20 cellular contexts compared by ENCODE assay signal in genomic region chr15:94154255-94154654, GRCh38.
"Had no signal": no experiment of that assay in that cellular context is flagged by ENCODE, and none has a peak within 500 bp of the region (broad histone marks: within the 10 kb centered on the region; RNA-seq: fewer than 3 reads in every experiment).

No MANE protein-coding gene starts in this region.

- H3K4me3 Mint-ChIP-seq: activated CD4-positive, alpha-beta memory T cell treated with anti-CD3 and anti-CD28 coated beads for 36 hours; activated CD4-positive, alpha-beta T cell treated with anti-CD3 and anti-CD28 coated beads for 36 hours; activated naive CD4-positive, alpha-beta T cell treated with anti-CD3 and anti-CD28 coated beads, Interleukin-2, amount 50 U/mL, for 24 hours; activated T-cell treated with anti-CD3 and anti-CD28 coated beads, Interleukin-2, amount 50 U/mL, for 4 hours; memory B cell; naive thymus-derived CD4-positive, alpha-beta T cell; stimulated activated memory B cell treated with anti-CD40 and anti-IgM and Interleukin-4, amounts not matched to agents 10 μg/mL and 1 μg/mL and 100 μg/mL, for 72 hours had no signal

- H3K27me3 ChIP-seq: adrenal gland, cardiac muscle cell, esophagus squamous epithelium, tibial artery, uterus had no signal

- H3K36me3 ChIP-seq: adrenal gland, cardiac muscle cell, esophagus squamous epithelium, left ventricle myocardium inferior, tibial artery, uterus, WERI-Rb-1 had no signal

- H3K4me1 ChIP-seq: adrenal gland, esophagus squamous epithelium, left ventricle myocardium inferior, tibial artery, uterus had no signal

- H3K4me3 ChIP-seq: adrenal gland, cardiac muscle cell, esophagus squamous epithelium, left ventricle myocardium inferior, mucosa of descending colon, tibial artery, uterus had no signal

- DNase-seq: activated CD4-positive, alpha-beta memory T cell treated with anti-CD3 and anti-CD28 coated beads for 36 hours; activated CD4-positive, alpha-beta T cell treated with anti-CD3 and anti-CD28 coated beads for 36 hours; activated effector memory CD4-positive, alpha-beta T cell treated with Interleukin-2 at 50 U/mL for 16 hours; activated T-cell treated with anti-CD3 and anti-CD28 coated beads, Interleukin-2, amount 50 U/mL, for 4 hours; adrenal gland; esophagus squamous epithelium; foreskin fibroblast; glutamatergic neuron; hypothalamus; left ventricle myocardium inferior; mucosa of descending colon; naive thymus-derived CD4-positive, alpha-beta T cell; stimulated activated CD4-positive, alpha-beta T cell treated with anti-CD3 and anti-CD28 coated beads, Interleukin-12 subunit alpha, Interleukin-12 subunit beta, amount 100 ng/mL, for 4 hours; tibial artery; uterus; WERI-Rb-1 had no signal

- H3K9me3 Mint-ChIP-seq: activated CD4-positive, alpha-beta memory T cell treated with anti-CD3 and anti-CD28 coated beads for 36 hours had no signal

- H3K4me1 Mint-ChIP-seq: activated CD4-positive, alpha-beta T cell treated with anti-CD3 and anti-CD28 coated beads for 36 hours; activated naive CD4-positive, alpha-beta T cell treated with anti-CD3 and anti-CD28 coated beads, Interleukin-2, amount 50 U/mL, for 24 hours; memory B cell; naive thymus-derived CD4-positive, alpha-beta T cell; stimulated activated memory B cell treated with anti-CD40 and anti-IgM and Interleukin-4, amounts not matched to agents 10 μg/mL and 1 μg/mL and 100 μg/mL, for 72 hours had no signal

- H3K36me3 Mint-ChIP-seq: activated CD4-positive, alpha-beta memory T cell treated with anti-CD3 and anti-CD28 coated beads for 36 hours; activated naive CD4-positive, alpha-beta T cell treated with anti-CD3 and anti-CD28 coated beads, Interleukin-2, amount 50 U/mL, for 24 hours; naive thymus-derived CD4-positive, alpha-beta T cell; stimulated activated memory B cell treated with anti-CD40 and anti-IgM and Interleukin-4, amounts not matched to agents 10 μg/mL and 1 μg/mL and 100 μg/mL, for 72 hours had no signal

- H3K27ac ChIP-seq: adrenal gland, cardiac muscle cell, esophagus squamous epithelium, left ventricle myocardium inferior, tibial artery, uterus, WERI-Rb-1 had no signal

- H3K9me3 ChIP-seq: adrenal gland, esophagus squamous epithelium, mucosa of descending colon, tibial artery, uterus had no signal

- H3K27ac Mint-ChIP-seq: activated CD4-positive, alpha-beta memory T cell treated with anti-CD3 and anti-CD28 coated beads for 36 hours; activated CD4-positive, alpha-beta T cell treated with anti-CD3 and anti-CD28 coated beads for 36 hours; activated naive CD4-positive, alpha-beta T cell treated with anti-CD3 and anti-CD28 coated beads, Interleukin-2, amount 50 U/mL, for 24 hours; memory B cell; naive thymus-derived CD4-positive, alpha-beta T cell; stimulated activated memory B cell treated with anti-CD40 and anti-IgM and Interleukin-4, amounts not matched to agents 10 μg/mL and 1 μg/mL and 100 μg/mL, for 72 hours had no signal
